In the genomic region with DNA sequence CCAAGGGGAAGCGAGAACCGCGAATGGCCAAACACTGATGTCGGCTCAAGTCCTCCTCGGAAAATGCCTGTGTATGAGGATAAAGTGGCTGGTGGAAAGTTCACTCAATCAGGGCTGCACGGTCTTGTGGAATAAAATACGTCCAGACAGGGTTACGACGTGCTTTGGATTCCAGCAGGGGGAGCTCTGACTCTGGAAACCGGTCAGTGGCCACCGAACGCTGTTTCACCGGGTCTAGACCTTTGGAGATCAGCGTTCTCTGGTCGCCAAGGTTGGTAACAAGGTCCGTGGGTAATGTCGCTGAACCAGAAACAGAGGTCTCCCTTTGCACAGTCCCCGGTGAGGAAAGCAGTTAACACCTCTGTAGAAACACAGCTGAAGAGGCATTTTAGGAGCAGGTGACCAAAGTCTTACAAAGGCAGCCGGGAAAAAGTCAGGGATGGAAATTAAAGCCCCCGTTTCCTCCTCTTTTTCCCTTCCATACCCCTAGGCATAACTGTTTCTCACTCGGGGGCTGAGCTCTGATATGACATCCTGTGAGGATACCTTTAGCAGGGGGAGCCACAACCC, we compare ENCODE assay signal across 8 cellular contexts. TPM values are rescaled to one million over a fixed set of nuclear protein-coding genes. Genes with fewer than 3 reads are reported as not detected.
DNase-seq lines count a peak whose midpoint lies in the region; ATAC-seq, FAIRE-seq and TF ChIP-seq lines count a peak whose summit lies in the region.

No MANE protein-coding gene starts in this region.

- no peaks in the 10 kb centered on the region for H3K9me3 Mint-ChIP-seq in activated T-helper 2 cell treated with anti-CD3 and anti-CD28 coated beads, Interferon-gamma antibody, Interleukin-2, Interleukin-4, amounts not matched to agents 10 μg/mL and 5 μg/mL and 100 μg/mL, durations not matched to agents 14 hours and 24 hours and 36 hours

- no peak overlapping the region for H3K27ac ChIP-seq in RWPE1

- peak; percentile 70 for ATAC-seq in GM19395 (IDR thresholded peaks at IDR 0.05; ENCODE audit: unreplicated experiment)

- H3K4me1 Mint-ChIP-seq in activated T-helper 2 cell treated with anti-CD3 and anti-CD28 coated beads, Interferon-gamma antibody, Interleukin-2, Interleukin-4, amounts not matched to agents 10 μg/mL and 5 μg/mL and 100 μg/mL, durations not matched to agents 14 hours and 24 hours and 36 hours (ENCODE audit: low read depth) = peaks cover 6% of the 10 kb centered on the region

- no peaks in the 10 kb centered on the region for H3K36me3 Mint-ChIP-seq in activated T-helper 2 cell treated with anti-CD3 and anti-CD28 coated beads, Interferon-gamma antibody, Interleukin-2, Interleukin-4, amounts not matched to agents 10 μg/mL and 5 μg/mL and 100 μg/mL, durations not matched to agents 14 hours and 24 hours and 36 hours (ENCODE audit: low read depth)

- CTCF ChIA-PET in RWPE1 (lab: Yijun Ruan, JAX) = interaction anchor here (0.6 to 4.6 kb wide), 15 partner anchors 9 to 538 kb away, joined by 3 to 58 read pairs (median 4); no protein-coding TSS in a partner anchor

- peak; percentile 81 for TF ChIP-seq CTCF in LNCaP clone FGC (IDR thresholded peaks at IDR 0.05; ENCODE audit: control insufficient read depth, extremely low read depth, insufficient read depth)
- peak; percentile 85 for TF ChIP-seq CTCF in RWPE1 (conservative IDR thresholded peaks at IDR 0.05; ENCODE audit: low read depth)

- H3K4me3 Mint-ChIP-seq in activated T-helper 2 cell treated with anti-CD3 and anti-CD28 coated beads, Interferon-gamma antibody, Interleukin-2, Interleukin-4, amounts not matched to agents 10 μg/mL and 5 μg/mL and 100 μg/mL, durations not matched to agents 14 hours and 24 hours and 36 hours (ENCODE audit: low read depth) = no peak overlapping the region

- POLR2A ChIA-PET in RWPE1 (lab: Yijun Ruan, JAX; ENCODE audit: low non-redundant PET) = no interaction called here

- FAIRE-seq in frontal cortex (lab: Jason Lieb, UNC) = no peak

- intact Hi-C loops in activated T-helper 2 cell treated with anti-CD3 and anti-CD28 coated beads, Interferon-gamma antibody, Interleukin-2, Interleukin-4, amounts not matched to agents 10 μg/mL and 5 μg/mL and 100 μg/mL, durations not matched to agents 14 hours and 24 hours and 36 hours (cut with micrococcal nuclease) = loop anchor here (1.0 kb wide), 1 partner anchor 939 kb away; no protein-coding TSS in a partner anchor

- 0 out of 2 replicates have a peak overlapping the region, but pooled peaks have one; percentile 18 for H3K4me3 ChIP-seq in LNCaP clone FGC (ENCODE audit: low read depth, low read length)

- H3K27me3 Mint-ChIP-seq in activated T-helper 2 cell treated with anti-CD3 and anti-CD28 coated beads, Interferon-gamma antibody, Interleukin-2, Interleukin-4, amounts not matched to agents 10 μg/mL and 5 μg/mL and 100 μg/mL, durations not matched to agents 14 hours and 24 hours and 36 hours (ENCODE audit: low read depth) = peaks cover 63% of the 10 kb centered on the region

- H3K27ac Mint-ChIP-seq in activated T-helper 2 cell treated with anti-CD3 and anti-CD28 coated beads, Interferon-gamma antibody, Interleukin-2, Interleukin-4, amounts not matched to agents 10 μg/mL and 5 μg/mL and 100 μg/mL, durations not matched to agents 14 hours and 24 hours and 36 hours = no peak overlapping the region

- DNase-seq in AG20443 (ENCODE audit: low spot score) (peak; percentile 89), LNCaP clone FGC (ENCODE audit: low read depth) (peak; percentile 48), RWPE1 (ENCODE audit: low spot score) (peak; percentile 84), frontal cortex (ENCODE audit: low spot score in 2 of 2) (peak; percentile 35 to 66), occipital lobe (lab: John Stamatoyannopoulos, UW) (peak; percentile 42), superior temporal gyrus (ENCODE audit: extremely low spot score) (peak; percentile 88)
- DNase-seq in activated T-helper 2 cell treated with anti-CD3 and anti-CD28 coated beads, Interferon-gamma antibody, Interleukin-2, Interleukin-4, amounts not matched to agents 10 μg/mL and 5 μg/mL and 100 μg/mL, durations not matched to agents 14 hours and 24 hours and 36 hours (ENCODE audit: low spot score) = peak; percentile 58

RNA-seq across cellular contexts. Expression of a gene that starts 47.8 kb away (rescaled TPM):
- 128 and 129 TPM in 2 replicates for total RNA-seq in activated T-helper 2 cell treated with anti-CD3 and anti-CD28 coated beads, Interferon-gamma antibody, Interleukin-2, Interleukin-4, amounts not matched to agents 10 μg/mL and 5 μg/mL and 100 μg/mL, durations not matched to agents 14 hours and 24 hours and 36 hours
- total RNA-seq in frontal cortex (14.3 TPM), occipital lobe (17.3 TPM)
